Comparison of ENCODE assay signal across 1 cellular context in the genomic region with DNA sequence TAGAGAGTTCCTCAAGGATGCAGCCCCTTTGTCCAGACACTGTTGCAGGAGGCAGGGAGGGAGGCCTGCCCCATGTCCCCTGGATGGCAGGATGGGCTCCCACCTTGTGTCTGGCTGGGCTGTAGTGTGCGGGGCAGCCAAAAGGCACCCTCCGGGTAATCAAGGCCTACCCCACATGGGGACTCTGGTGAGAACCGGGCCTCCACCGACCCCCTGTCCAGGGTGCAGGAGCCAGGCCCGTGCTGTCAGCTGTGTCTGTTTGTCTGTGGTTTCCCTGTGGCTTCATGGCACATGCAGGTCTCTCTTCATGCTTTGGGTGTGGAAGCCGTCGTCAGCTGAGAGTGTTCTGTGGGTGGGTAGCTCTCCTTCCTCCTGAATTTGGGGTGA.
TF ChIP-seq lines count a peak whose summit lies in the region.

No MANE protein-coding gene starts in this region.

TF ChIP-seq in H1, 55 proteins besides CTCF, POLR2A, EP300 and RAD21:
- TF ChIP-seq, protein P1, sequence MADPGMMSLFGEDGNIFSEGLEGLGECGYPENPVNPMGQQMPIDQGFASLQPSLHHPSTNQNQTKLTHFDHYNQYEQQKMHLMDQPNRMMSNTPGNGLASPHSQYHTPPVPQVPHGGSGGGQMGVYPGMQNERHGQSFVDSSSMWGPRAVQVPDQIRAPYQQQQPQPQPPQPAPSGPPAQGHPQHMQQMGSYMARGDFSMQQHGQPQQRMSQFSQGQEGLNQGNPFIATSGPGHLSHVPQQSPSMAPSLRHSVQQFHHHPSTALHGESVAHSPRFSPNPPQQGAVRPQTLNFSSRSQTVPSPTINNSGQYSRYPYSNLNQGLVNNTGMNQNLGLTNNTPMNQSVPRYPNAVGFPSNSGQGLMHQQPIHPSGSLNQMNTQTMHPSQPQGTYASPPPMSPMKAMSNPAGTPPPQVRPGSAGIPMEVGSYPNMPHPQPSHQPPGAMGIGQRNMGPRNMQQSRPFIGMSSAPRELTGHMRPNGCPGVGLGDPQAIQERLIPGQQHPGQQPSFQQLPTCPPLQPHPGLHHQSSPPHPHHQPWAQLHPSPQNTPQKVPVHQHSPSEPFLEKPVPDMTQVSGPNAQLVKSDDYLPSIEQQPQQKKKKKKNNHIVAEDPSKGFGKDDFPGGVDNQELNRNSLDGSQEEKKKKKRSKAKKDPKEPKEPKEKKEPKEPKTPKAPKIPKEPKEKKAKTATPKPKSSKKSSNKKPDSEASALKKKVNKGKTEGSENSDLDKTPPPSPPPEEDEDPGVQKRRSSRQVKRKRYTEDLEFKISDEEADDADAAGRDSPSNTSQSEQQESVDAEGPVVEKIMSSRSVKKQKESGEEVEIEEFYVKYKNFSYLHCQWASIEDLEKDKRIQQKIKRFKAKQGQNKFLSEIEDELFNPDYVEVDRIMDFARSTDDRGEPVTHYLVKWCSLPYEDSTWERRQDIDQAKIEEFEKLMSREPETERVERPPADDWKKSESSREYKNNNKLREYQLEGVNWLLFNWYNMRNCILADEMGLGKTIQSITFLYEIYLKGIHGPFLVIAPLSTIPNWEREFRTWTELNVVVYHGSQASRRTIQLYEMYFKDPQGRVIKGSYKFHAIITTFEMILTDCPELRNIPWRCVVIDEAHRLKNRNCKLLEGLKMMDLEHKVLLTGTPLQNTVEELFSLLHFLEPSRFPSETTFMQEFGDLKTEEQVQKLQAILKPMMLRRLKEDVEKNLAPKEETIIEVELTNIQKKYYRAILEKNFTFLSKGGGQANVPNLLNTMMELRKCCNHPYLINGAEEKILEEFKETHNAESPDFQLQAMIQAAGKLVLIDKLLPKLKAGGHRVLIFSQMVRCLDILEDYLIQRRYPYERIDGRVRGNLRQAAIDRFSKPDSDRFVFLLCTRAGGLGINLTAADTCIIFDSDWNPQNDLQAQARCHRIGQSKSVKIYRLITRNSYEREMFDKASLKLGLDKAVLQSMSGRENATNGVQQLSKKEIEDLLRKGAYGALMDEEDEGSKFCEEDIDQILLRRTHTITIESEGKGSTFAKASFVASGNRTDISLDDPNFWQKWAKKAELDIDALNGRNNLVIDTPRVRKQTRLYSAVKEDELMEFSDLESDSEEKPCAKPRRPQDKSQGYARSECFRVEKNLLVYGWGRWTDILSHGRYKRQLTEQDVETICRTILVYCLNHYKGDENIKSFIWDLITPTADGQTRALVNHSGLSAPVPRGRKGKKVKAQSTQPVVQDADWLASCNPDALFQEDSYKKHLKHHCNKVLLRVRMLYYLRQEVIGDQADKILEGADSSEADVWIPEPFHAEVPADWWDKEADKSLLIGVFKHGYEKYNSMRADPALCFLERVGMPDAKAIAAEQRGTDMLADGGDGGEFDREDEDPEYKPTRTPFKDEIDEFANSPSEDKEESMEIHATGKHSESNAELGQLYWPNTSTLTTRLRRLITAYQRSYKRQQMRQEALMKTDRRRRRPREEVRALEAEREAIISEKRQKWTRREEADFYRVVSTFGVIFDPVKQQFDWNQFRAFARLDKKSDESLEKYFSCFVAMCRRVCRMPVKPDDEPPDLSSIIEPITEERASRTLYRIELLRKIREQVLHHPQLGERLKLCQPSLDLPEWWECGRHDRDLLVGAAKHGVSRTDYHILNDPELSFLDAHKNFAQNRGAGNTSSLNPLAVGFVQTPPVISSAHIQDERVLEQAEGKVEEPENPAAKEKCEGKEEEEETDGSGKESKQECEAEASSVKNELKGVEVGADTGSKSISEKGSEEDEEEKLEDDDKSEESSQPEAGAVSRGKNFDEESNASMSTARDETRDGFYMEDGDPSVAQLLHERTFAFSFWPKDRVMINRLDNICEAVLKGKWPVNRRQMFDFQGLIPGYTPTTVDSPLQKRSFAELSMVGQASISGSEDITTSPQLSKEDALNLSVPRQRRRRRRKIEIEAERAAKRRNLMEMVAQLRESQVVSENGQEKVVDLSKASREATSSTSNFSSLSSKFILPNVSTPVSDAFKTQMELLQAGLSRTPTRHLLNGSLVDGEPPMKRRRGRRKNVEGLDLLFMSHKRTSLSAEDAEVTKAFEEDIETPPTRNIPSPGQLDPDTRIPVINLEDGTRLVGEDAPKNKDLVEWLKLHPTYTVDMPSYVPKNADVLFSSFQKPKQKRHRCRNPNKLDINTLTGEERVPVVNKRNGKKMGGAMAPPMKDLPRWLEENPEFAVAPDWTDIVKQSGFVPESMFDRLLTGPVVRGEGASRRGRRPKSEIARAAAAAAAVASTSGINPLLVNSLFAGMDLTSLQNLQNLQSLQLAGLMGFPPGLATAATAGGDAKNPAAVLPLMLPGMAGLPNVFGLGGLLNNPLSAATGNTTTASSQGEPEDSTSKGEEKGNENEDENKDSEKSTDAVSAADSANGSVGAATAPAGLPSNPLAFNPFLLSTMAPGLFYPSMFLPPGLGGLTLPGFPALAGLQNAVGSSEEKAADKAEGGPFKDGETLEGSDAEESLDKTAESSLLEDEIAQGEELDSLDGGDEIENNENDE (IDR thresholded peaks at IDR 0.05; ENCODE audit: insufficient replicate concordance, low read length), result no peak
- TF ChIP-seq POLR2AphosphoS5 (IDR thresholded peaks at IDR 0.05; ENCODE audit: low read depth, low read length) (no peak), KDM5A (IDR thresholded peaks at IDR 0.05; ENCODE audit: low read length) (no peak), CBX5 (IDR thresholded peaks at IDR 0.05; ENCODE audit: low read depth, low read length) (no peak), EZH2 (IDR thresholded peaks at IDR 0.05; ENCODE audit: low read depth, low read length, severe bottlenecking) (no peak), SUZ12 (IDR thresholded peaks at IDR 0.05; ENCODE audit: low read length) (no peak)
